ENCODE assay signal across 8 cellular contexts in genomic region chr7:77536017-77536412, GRCh38. TPM values are rescaled to one million over a fixed set of nuclear protein-coding genes. Genes with fewer than 3 reads are reported as not detected.
DNase-seq lines count a peak whose midpoint lies in the region; ATAC-seq and TF ChIP-seq lines count a peak whose summit lies in the region.

No MANE protein-coding gene starts in this region.

- H3K4me1 Mint-ChIP-seq in T-cell = peaks cover 15 to 27% (median 24%) of the 10 kb centered on the region in 3 donors

- POLR2A ChIA-PET in T-cell (lab: Charles Lee) = interaction anchor here in 1 of 2 donors (0.6 to 1.0 kb wide), 4 partner anchors 42 to 228 kb away, joined by 3 to 5 read pairs (median 4); no protein-coding TSS in a partner anchor

- TF ChIP-seq CTCF in GM12865 (IDR thresholded peaks at IDR 0.05; ENCODE audit: insufficient read depth, low read depth, low read length, missing control alignments) (no peak), fibroblast of villous mesenchyme (IDR thresholded peaks at IDR 0.05; ENCODE audit: insufficient read depth, low read depth, low read length) (no peak), sigmoid colon (IDR thresholded peaks at IDR 0.05) (no peak)

- no peak for DNase-seq in GM12865 (ENCODE audit: low read depth)
- no peak for DNase-seq in T-cell
- no peak for DNase-seq in fibroblast of villous mesenchyme (ENCODE audit: low read depth)
- no peak for DNase-seq in sigmoid colon
- no peak for DNase-seq in GDM1 (lab: John Stamatoyannopoulos, UW)
- no peak for DNase-seq in hippocampal formation (lab: John Stamatoyannopoulos, UW)

- intact Hi-C loops in sigmoid colon (cut with DNase I) = loop anchor here (2.0 to 5.0 kb wide), 3 partner anchors 119 to 261 kb away; partner anchors contain the start of genes GSAP, PHTF2, RSBN1L and TMEM60

- WGBS in sigmoid colon, 2 donors = 17 to 34% methylated on average over 9 of the region's 9 CpGs

- H3K4me3 ChIP-seq in GM12865 (ENCODE audit: low read depth, low read length) = peak overlapping the region; percentile 87
- peak overlapping the region; percentile 71 for H3K4me3 ChIP-seq in fibroblast of villous mesenchyme (ENCODE audit: low read depth, low read length)
- H3K4me3 ChIP-seq in sigmoid colon = peak overlapping the region; percentile 65 to 88 (median 74)

- no peaks in the 10 kb centered on the region for H3K36me3 Mint-ChIP-seq in T-cell

- TF ChIP-seq POLR2A in sigmoid colon (IDR thresholded peaks at IDR 0.05) = no peak

- peak overlapping the region; percentile 88 to 94 for H3K27ac Mint-ChIP-seq in T-cell

- TF ChIP-seq EP300 in sigmoid colon (IDR thresholded peaks at IDR 0.05) = no peak

- peak overlapping the region; percentile 93 to 98 (median 96) for H3K27ac ChIP-seq in sigmoid colon

- CTCF ChIA-PET in T-cell (lab: Charles Lee) = interaction anchor here in 1 of 2 donors (0.6 to 0.7 kb wide), 2 partner anchors 33 to 183 kb away, joined by 5 to 7 read pairs; no protein-coding TSS in a partner anchor

- H3K4me3 Mint-ChIP-seq in T-cell = peak overlapping the region; percentile 91 to 96 (median 94)

- H3K27me3 Mint-ChIP-seq in T-cell = no peaks in the 10 kb centered on the region

- ATAC-seq in T-cell (replicated peaks in 1 of 4) = no peak
- no peak for ATAC-seq in HG03457 (IDR thresholded peaks at IDR 0.05; ENCODE audit: unreplicated experiment)
- no peak for ATAC-seq in HG03439 (IDR thresholded peaks at IDR 0.05; ENCODE audit: unreplicated experiment)

- H3K4me1 ChIP-seq in sigmoid colon = peaks cover 0 to 27% (median 22%) of the 10 kb centered on the region in 4 donors

- no peaks in the 10 kb centered on the region for H3K9me3 Mint-ChIP-seq in T-cell

- H3K9me3 ChIP-seq in sigmoid colon = no peaks in the 10 kb centered on the region

- H3K36me3 ChIP-seq in sigmoid colon = no peaks in the 10 kb centered on the region

- no peaks in the 10 kb centered on the region for H3K27me3 ChIP-seq in sigmoid colon

RNA-seq across cellular contexts. Expression of gene PTPN12, which starts 1.1 kb away (rescaled TPM):
- total RNA-seq in T-cell = 10 to 100 TPM; 20.0 to 25.0 (median 21.4) TPM
- 53.8 and 78.6 TPM in 2 replicates for total RNA-seq in fibroblast of villous mesenchyme
- total RNA-seq in sigmoid colon = 100 to 1,000 TPM in 3 of 4 donors, 10 to 100 TPM in 1; 64.2 to 158 (median 113) TPM
- polyA plus RNA-seq in sigmoid colon = 10 to 100 TPM; 21.5 to 28.2 (median 27.2) TPM
